Comparison of ENCODE assay signal across 27 cellular contexts in genomic region chr6:106486236-106486635, GRCh38.
"Had no signal": no experiment of that assay in that cellular context is flagged by ENCODE, and none has a peak within 500 bp of the region (broad histone marks: within the 10 kb centered on the region; RNA-seq: fewer than 3 reads in every experiment).

No MANE protein-coding gene starts in this region.

- H3K27ac Mint-ChIP-seq: activated CD4-positive, alpha-beta T cell treated with anti-CD3 and anti-CD28 coated beads for 36 hours; activated CD8-positive, alpha-beta memory T cell treated with anti-CD3 and anti-CD28 coated beads, Interleukin-2, amount 10 ng/mL, durations not matched to agents 7 days and 5 days; activated CD8-positive, alpha-beta T cell treated with anti-CD3 and anti-CD28 coated beads, Interleukin-2, amount 10 ng/mL, durations not matched to agents 7 days and 5 days; activated naive CD4-positive, alpha-beta T cell treated with anti-CD3 and anti-CD28 coated beads, Interleukin-2, amount 50 U/mL, for 72 hours; activated T-helper 2 cell treated with anti-CD3 and anti-CD28 coated beads, Interferon-gamma antibody, Interleukin-2, Interleukin-4, amounts not matched to agents 10 μg/mL and 5 μg/mL and 100 μg/mL, durations not matched to agents 14 hours and 24 hours and 36 hours; natural killer cell treated with Interleukin-12 subunit alpha and Interleukin-12 subunit beta and Interleukin-15 and Interleukin-18, amount 100 ng/mL, for 72 hours; T-helper 2 cell treated with Interferon-gamma antibody and Interleukin-4, amounts not matched to agents 5 μg/mL and 100 μg/mL, for 36 hours had no signal

- H3K4me1 Mint-ChIP-seq: activated CD4-positive, alpha-beta T cell treated with anti-CD3 and anti-CD28 coated beads for 36 hours; activated CD8-positive, alpha-beta memory T cell treated with anti-CD3 and anti-CD28 coated beads, Interleukin-2, amount 10 ng/mL, durations not matched to agents 7 days and 5 days had no signal

- H3K9me3 ChIP-seq: breast epithelium, esophagus muscularis mucosa, left ventricle myocardium inferior, mucosa of descending colon had no signal

- H3K36me3 Mint-ChIP-seq: natural killer cell treated with Interleukin-12 subunit alpha and Interleukin-12 subunit beta and Interleukin-15 and Interleukin-18, amount 100 ng/mL, for 72 hours had no signal

- H3K4me3 Mint-ChIP-seq: activated CD4-positive, alpha-beta T cell treated with anti-CD3 and anti-CD28 coated beads for 36 hours; activated CD8-positive, alpha-beta memory T cell treated with anti-CD3 and anti-CD28 coated beads, Interleukin-2, amount 10 ng/mL, durations not matched to agents 7 days and 5 days; activated CD8-positive, alpha-beta T cell treated with anti-CD3 and anti-CD28 coated beads, Interleukin-2, amount 10 ng/mL, durations not matched to agents 7 days and 5 days; natural killer cell treated with Interleukin-12 subunit alpha and Interleukin-12 subunit beta and Interleukin-15 and Interleukin-18, amount 100 ng/mL, for 72 hours; T-helper 2 cell treated with Interferon-gamma antibody and Interleukin-4, amounts not matched to agents 5 μg/mL and 100 μg/mL, for 36 hours had no signal

- H3K4me3 ChIP-seq: breast epithelium, esophagus muscularis mucosa, left ventricle myocardium inferior, lung, mucosa of descending colon, tibial nerve had no signal

- H3K4me1 ChIP-seq: breast epithelium, esophagus muscularis mucosa, left ventricle myocardium inferior, tibial nerve had no signal

- H3K36me3 ChIP-seq: breast epithelium, esophagus muscularis mucosa, left ventricle myocardium inferior, tibial nerve had no signal

- DNase-seq: activated CD4-positive, alpha-beta T cell treated with anti-CD3 and anti-CD28 coated beads for 36 hours; activated CD4-positive, CD25-positive, alpha-beta regulatory T cell; activated CD8-positive, alpha-beta memory T cell treated with anti-CD3 and anti-CD28 coated beads, Interleukin-2, amount 10 ng/mL, durations not matched to agents 7 days and 5 days; activated CD8-positive, alpha-beta T cell treated with anti-CD3 and anti-CD28 coated beads, Interleukin-2, amount 10 ng/mL, durations not matched to agents 7 days and 5 days; activated T-cell treated with anti-CD3 and anti-CD28 coated beads, Interleukin-2, amount 50 U/mL, for 48 hours; anterior cingulate cortex; central memory CD4-positive, alpha-beta T cell; dermis blood vessel endothelial cell; effector CD4-positive, alpha-beta T cell; left ventricle myocardium inferior; mucosa of descending colon; posterior cingulate gyrus; right cardiac atrium; stimulated activated CD4-positive, alpha-beta T cell treated with anti-CD3 and anti-CD28 coated beads, Interleukin-2, amount 100 ng/mL, for 48 hours; stimulated activated naive CD4-positive, alpha-beta T cell treated with Interleukin-2 at 50 U/mL for 16 hours; T-helper 1 cell had no signal

- H3K27me3 Mint-ChIP-seq: activated CD4-positive, alpha-beta T cell treated with anti-CD3 and anti-CD28 coated beads for 36 hours had no signal

- H3K27ac ChIP-seq: breast epithelium, esophagus muscularis mucosa, left ventricle myocardium inferior, tibial nerve had no signal

- H3K9me3 Mint-ChIP-seq: activated T-helper 2 cell treated with anti-CD3 and anti-CD28 coated beads, Interferon-gamma antibody, Interleukin-2, Interleukin-4, amounts not matched to agents 10 μg/mL and 5 μg/mL and 100 μg/mL, durations not matched to agents 14 hours and 24 hours and 36 hours; natural killer cell treated with Interleukin-12 subunit alpha and Interleukin-12 subunit beta and Interleukin-15 and Interleukin-18, amount 100 ng/mL, for 72 hours; T-helper 2 cell treated with Interferon-gamma antibody and Interleukin-4, amounts not matched to agents 5 μg/mL and 100 μg/mL, for 36 hours had no signal

- FAIRE-seq: colon, frontal cortex, islet of Langerhans had no signal

- H3K27me3 ChIP-seq: breast epithelium, tibial nerve had no signal

- ATAC-seq: activated CD4-positive, alpha-beta T cell treated with anti-CD3 and anti-CD28 coated beads for 36 hours; activated CD8-positive, alpha-beta memory T cell treated with anti-CD3 and anti-CD28 coated beads, Interleukin-2, amount 10 ng/mL, durations not matched to agents 7 days and 5 days; activated CD8-positive, alpha-beta T cell treated with anti-CD3 and anti-CD28 coated beads, Interleukin-2, amount 10 ng/mL, durations not matched to agents 7 days and 5 days; activated naive CD4-positive, alpha-beta T cell treated with anti-CD3 and anti-CD28 coated beads, Interleukin-2, amount 50 U/mL, for 72 hours; mucosa of descending colon; natural killer cell treated with Interleukin-12 subunit alpha and Interleukin-12 subunit beta and Interleukin-15 and Interleukin-18, amount 100 ng/mL, for 72 hours; right cardiac atrium had no signal
